32 cellular contexts compared by ENCODE assay signal in the genomic region with DNA sequence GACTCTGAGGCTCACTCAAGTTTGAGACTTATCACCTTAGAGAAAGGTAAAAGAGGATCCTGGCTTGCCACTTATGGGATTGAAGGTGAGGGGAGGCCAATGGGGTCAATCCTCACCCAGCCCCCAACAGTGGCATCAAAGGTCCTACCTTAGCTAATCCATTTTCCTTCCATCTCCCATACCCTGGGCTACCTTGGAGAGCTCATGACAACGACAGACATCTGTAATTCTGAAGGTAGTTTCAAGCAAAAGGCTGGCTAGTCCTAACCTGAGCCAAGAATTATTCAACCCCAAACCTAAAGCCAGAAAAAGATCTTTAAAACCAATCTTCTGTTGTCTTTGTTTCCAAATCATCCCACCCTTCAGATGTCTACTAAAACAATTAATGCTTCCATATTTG.
"Had no signal": no experiment of that assay in that cellular context is flagged by ENCODE, and none has a peak within 500 bp of the region (broad histone marks: within the 10 kb centered on the region; RNA-seq: fewer than 3 reads in every experiment).

No MANE protein-coding gene starts in this region.

- H3K9ac ChIP-seq: SK-N-SH had no signal

- H3K9me2 ChIP-seq: SK-N-SH had no signal

- H3K27me3 ChIP-seq: MG63, Peyer's patch, SJSA1 had no signal

- H3K9me3 ChIP-seq: MG63, Peyer's patch, SJSA1, SK-N-SH had no signal

- H3K27ac ChIP-seq: Peyer's patch, SJSA1 had no signal

- ATAC-seq: PC-3 had no signal

- H3K27ac Mint-ChIP-seq: T-helper 1 cell treated with Interleukin-12 subunit alpha and Interleukin-12 subunit beta and Interleukin-4 antibody, amounts not matched to agents 30 μg/mL and 1 μg/mL, for 36 hours had no signal

- H3K4me2 ChIP-seq: SK-N-SH had no signal

- H3K4me3 ChIP-seq: MG63, Peyer's patch, SJSA1 had no signal

- H3K36me3 ChIP-seq: MG63, Peyer's patch, SJSA1 had no signal

- H3K4me3 Mint-ChIP-seq: T-helper 1 cell treated with Interleukin-12 subunit alpha and Interleukin-12 subunit beta and Interleukin-4 antibody, amounts not matched to agents 30 μg/mL and 1 μg/mL, for 36 hours had no signal

- DNase-seq: Kasumi-1; MG63; NCI-H1048; NCI-H1092 treated with DMSO at 0.1 percent for 48 hours; NCI-H1105 treated with DMSO at 0.1 percent for 48 hours; NCI-H1417; NCI-H1436; NCI-H146; NCI-H1694; NCI-H187; NCI-H1930; NCI-H2029 treated with DMSO at 0.1 percent for 48 hours; NCI-H2081 treated with DMSO at 0.1 percent for 48 hours; NCI-H2107; NCI-H2171; NCI-H226; NCI-H446 treated with DMSO at 0.1 percent for 48 hours; NCI-H510A; NCI-H524; NCI-H526; NCI-H774; NK-92 treated with Interleukin-12 subunit alpha and Interleukin-12 subunit beta, amount 100 ng/mL, for 24 hours; PC-3; Peyer's patch; Right ventricle myocardium superior; RPMI8226; SHP77 treated with DMSO at 0.1 percent for 48 hours; SK-N-SH; SW 1271; T-helper 1 cell had no signal

- H3K4me1 ChIP-seq: Peyer's patch, SJSA1 had no signal

- H3K9me3 Mint-ChIP-seq: T-helper 1 cell treated with Interleukin-12 subunit alpha and Interleukin-12 subunit beta and Interleukin-4 antibody, amounts not matched to agents 30 μg/mL and 1 μg/mL, for 36 hours had no signal
